Comparison of ENCODE assay signal across 8 cellular contexts in genomic region chr15:38440353-38441129, GRCh38. TPM values are rescaled to one million over a fixed set of nuclear protein-coding genes. Genes with fewer than 3 reads are reported as not detected.
A peak's percentile ranks its signal among the peaks of the same experiment; 100 is the strongest.
DNase-seq lines count a peak whose midpoint lies in the region; ATAC-seq and TF ChIP-seq lines count a peak whose summit lies in the region.

No MANE protein-coding gene starts in this region.

- H3K36me3 Mint-ChIP-seq in brain (no peaks in the 10 kb centered on the region), immature natural killer cell (no peaks in the 10 kb centered on the region)

- TF ChIP-seq CTCF in brain (conservative IDR thresholded peaks at IDR 0.05), result peak; percentile 78 to 89

- H3K9me3 Mint-ChIP-seq in brain (peaks cover 8 to 31% (median 23%) of the 10 kb centered on the region in 5 experiments), immature natural killer cell (no peaks in the 10 kb centered on the region)

- H3K4me3 Mint-ChIP-seq in brain (no peak overlapping the region), immature natural killer cell (no peak overlapping the region)

- peak; percentile 86 for ATAC-seq in HG02623 (IDR thresholded peaks at IDR 0.05; ENCODE audit: unreplicated experiment)

- H3K4me1 Mint-ChIP-seq in brain, result peaks cover 6% of the 10 kb centered on the region
- peaks cover 2 to 13% of the 10 kb centered on the region in 2 donors for H3K4me1 Mint-ChIP-seq in immature natural killer cell

- peak overlapping the region in 2 of 5 experiments; percentile 9 to 25 for H3K27ac Mint-ChIP-seq in brain
- H3K27ac Mint-ChIP-seq in immature natural killer cell, result peak overlapping the region in 2 of 6 donors; percentile 2 to 3

- peak; percentile 5 to 65 for DNase-seq in NCI-H446 (lab: John Stamatoyannopoulos, UW)
- DNase-seq in NCI-H446 treated with DMSO at 0.1 percent for 48 hours (lab: John Stamatoyannopoulos, UW), result no peak
- peak; percentile 39 for DNase-seq in NCI-H1417 treated with DMSO at 0.1 percent for 48 hours (lab: John Stamatoyannopoulos, UW)
- DNase-seq in T-helper 1 cell, result peak in 4 of 5 donors; percentile 27 to 75 (median 38)
- peak; percentile 47 to 63 (median 62) for DNase-seq in immature natural killer cell
- DNase-seq in stimulated activated CD4-positive, alpha-beta T cell treated with anti-CD3 and anti-CD28 coated beads, Interleukin-15, amount 100 ng/mL, for 24 hours, result peak; percentile 49

- H3K27me3 Mint-ChIP-seq in brain (peaks cover 31% of the 10 kb centered on the region), immature natural killer cell (ENCODE audit: low read depth in 3 of 3) (peaks cover 7 to 29% (median 7%) of the 10 kb centered on the region in 3 donors)

RNA-seq across cellular contexts. Expression of gene FAM98B, which starts 13.4 kb away (rescaled TPM):
- polyA plus RNA-seq in brain (ENCODE audit: insufficient read depth, low read depth, low replicate concordance), result 18.6 TPM
- polyA plus RNA-seq in immature natural killer cell, result 1 to 10 TPM; 1.6 to 7.0 (median 4.0) TPM
